ENCODE assay signal across 1 cellular context in the genomic region with DNA sequence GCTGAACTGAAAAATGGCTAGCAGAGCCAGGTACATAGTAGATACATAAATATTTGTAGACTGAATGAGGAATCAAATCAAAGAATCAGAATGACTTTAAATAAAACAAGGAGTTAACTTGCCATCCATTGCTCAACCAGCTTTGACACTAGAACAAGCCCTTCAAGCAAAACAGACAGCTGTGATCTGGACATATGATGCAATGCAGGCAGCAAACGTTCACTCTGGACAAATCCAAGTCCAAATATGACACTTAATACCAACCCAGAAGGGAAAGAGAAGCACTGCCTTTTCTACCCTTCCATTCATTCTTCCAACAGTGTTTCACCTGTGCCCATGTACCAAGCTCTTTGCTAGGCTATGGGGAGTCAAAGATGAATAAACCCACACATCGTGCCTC.
TF ChIP-seq lines count a peak whose summit lies in the region.

No MANE protein-coding gene starts in this region.

TF ChIP-seq in K562, 482 proteins besides CTCF, POLR2A, EP300 and RAD21 (continued from another document and continues in another):
- TF ChIP-seq, protein P1, sequence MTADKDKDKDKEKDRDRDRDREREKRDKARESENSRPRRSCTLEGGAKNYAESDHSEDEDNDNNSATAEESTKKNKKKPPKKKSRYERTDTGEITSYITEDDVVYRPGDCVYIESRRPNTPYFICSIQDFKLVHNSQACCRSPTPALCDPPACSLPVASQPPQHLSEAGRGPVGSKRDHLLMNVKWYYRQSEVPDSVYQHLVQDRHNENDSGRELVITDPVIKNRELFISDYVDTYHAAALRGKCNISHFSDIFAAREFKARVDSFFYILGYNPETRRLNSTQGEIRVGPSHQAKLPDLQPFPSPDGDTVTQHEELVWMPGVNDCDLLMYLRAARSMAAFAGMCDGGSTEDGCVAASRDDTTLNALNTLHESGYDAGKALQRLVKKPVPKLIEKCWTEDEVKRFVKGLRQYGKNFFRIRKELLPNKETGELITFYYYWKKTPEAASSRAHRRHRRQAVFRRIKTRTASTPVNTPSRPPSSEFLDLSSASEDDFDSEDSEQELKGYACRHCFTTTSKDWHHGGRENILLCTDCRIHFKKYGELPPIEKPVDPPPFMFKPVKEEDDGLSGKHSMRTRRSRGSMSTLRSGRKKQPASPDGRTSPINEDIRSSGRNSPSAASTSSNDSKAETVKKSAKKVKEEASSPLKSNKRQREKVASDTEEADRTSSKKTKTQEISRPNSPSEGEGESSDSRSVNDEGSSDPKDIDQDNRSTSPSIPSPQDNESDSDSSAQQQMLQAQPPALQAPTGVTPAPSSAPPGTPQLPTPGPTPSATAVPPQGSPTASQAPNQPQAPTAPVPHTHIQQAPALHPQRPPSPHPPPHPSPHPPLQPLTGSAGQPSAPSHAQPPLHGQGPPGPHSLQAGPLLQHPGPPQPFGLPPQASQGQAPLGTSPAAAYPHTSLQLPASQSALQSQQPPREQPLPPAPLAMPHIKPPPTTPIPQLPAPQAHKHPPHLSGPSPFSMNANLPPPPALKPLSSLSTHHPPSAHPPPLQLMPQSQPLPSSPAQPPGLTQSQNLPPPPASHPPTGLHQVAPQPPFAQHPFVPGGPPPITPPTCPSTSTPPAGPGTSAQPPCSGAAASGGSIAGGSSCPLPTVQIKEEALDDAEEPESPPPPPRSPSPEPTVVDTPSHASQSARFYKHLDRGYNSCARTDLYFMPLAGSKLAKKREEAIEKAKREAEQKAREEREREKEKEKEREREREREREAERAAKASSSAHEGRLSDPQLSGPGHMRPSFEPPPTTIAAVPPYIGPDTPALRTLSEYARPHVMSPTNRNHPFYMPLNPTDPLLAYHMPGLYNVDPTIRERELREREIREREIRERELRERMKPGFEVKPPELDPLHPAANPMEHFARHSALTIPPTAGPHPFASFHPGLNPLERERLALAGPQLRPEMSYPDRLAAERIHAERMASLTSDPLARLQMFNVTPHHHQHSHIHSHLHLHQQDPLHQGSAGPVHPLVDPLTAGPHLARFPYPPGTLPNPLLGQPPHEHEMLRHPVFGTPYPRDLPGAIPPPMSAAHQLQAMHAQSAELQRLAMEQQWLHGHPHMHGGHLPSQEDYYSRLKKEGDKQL (CRISPR knock-in tag; IDR thresholded peaks at IDR 0.05; ENCODE audit: borderline replicate concordance): no peak
- TF ChIP-seq NFIC (IDR thresholded peaks at IDR 0.05) (no peak), NCOA1 (IDR thresholded peaks at IDR 0.05; ENCODE audit: low read depth) (no peak), CEBPB (tag; IDR thresholded peaks at IDR 0.05) (peak; percentile 94), CEBPG (CRISPR knock-in tag; IDR thresholded peaks at IDR 0.05) (peak; percentile 90), CEBPG (tag; conservative IDR thresholded peaks at IDR 0.05 in 1 of 2, IDR thresholded peaks at IDR 0.05 in 1 of 2) (peak; percentile 93 to 96), MEIS2 (IDR thresholded peaks at IDR 0.05; ENCODE audit: partially characterized antibody) (peak; percentile 48), JUND (IDR thresholded peaks at IDR 0.05; ENCODE audit: borderline replicate concordance, low read depth, low read length) (peak; percentile 59; the same call in 1 of the 2 replicates), JUND (tag; IDR thresholded peaks at IDR 0.05; ENCODE audit: borderline replicate concordance, low read depth, low read length) (0 out of 3 replicates have a peak, but pooled peaks have one; percentile 17), ILF3 (IDR thresholded peaks at IDR 0.05; ENCODE audit: borderline replicate concordance) (no peak), HDAC1 (IDR thresholded peaks at IDR 0.05) (peak in 1 of 2 experiments; percentile 12; a peak in 1 of 4 replicates), CXXC5 (CRISPR knock-in tag; IDR thresholded peaks at IDR 0.05) (0 out of 2 replicates have a peak, but pooled peaks have one; percentile 29), MCM5 (IDR thresholded peaks at IDR 0.05; ENCODE audit: low read depth) (no peak), RAD51 (IDR thresholded peaks at IDR 0.05; ENCODE audit: borderline replicate concordance, low read depth) (no peak)
- TF ChIP-seq, protein P2, sequence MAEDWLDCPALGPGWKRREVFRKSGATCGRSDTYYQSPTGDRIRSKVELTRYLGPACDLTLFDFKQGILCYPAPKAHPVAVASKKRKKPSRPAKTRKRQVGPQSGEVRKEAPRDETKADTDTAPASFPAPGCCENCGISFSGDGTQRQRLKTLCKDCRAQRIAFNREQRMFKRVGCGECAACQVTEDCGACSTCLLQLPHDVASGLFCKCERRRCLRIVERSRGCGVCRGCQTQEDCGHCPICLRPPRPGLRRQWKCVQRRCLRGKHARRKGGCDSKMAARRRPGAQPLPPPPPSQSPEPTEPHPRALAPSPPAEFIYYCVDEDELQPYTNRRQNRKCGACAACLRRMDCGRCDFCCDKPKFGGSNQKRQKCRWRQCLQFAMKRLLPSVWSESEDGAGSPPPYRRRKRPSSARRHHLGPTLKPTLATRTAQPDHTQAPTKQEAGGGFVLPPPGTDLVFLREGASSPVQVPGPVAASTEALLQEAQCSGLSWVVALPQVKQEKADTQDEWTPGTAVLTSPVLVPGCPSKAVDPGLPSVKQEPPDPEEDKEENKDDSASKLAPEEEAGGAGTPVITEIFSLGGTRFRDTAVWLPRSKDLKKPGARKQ (CRISPR knock-in tag; IDR thresholded peaks at IDR 0.05): no peak
- TF ChIP-seq, protein P3, sequence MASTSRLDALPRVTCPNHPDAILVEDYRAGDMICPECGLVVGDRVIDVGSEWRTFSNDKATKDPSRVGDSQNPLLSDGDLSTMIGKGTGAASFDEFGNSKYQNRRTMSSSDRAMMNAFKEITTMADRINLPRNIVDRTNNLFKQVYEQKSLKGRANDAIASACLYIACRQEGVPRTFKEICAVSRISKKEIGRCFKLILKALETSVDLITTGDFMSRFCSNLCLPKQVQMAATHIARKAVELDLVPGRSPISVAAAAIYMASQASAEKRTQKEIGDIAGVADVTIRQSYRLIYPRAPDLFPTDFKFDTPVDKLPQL (IDR thresholded peaks at IDR 0.05; ENCODE audit: extremely low read depth, insufficient read length): no peak
- TF ChIP-seq, protein P4, sequence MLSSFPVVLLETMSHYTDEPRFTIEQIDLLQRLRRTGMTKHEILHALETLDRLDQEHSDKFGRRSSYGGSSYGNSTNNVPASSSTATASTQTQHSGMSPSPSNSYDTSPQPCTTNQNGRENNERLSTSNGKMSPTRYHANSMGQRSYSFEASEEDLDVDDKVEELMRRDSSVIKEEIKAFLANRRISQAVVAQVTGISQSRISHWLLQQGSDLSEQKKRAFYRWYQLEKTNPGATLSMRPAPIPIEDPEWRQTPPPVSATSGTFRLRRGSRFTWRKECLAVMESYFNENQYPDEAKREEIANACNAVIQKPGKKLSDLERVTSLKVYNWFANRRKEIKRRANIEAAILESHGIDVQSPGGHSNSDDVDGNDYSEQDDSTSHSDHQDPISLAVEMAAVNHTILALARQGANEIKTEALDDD (IDR thresholded peaks at IDR 0.05): no peak
- TF ChIP-seq, protein P5, sequence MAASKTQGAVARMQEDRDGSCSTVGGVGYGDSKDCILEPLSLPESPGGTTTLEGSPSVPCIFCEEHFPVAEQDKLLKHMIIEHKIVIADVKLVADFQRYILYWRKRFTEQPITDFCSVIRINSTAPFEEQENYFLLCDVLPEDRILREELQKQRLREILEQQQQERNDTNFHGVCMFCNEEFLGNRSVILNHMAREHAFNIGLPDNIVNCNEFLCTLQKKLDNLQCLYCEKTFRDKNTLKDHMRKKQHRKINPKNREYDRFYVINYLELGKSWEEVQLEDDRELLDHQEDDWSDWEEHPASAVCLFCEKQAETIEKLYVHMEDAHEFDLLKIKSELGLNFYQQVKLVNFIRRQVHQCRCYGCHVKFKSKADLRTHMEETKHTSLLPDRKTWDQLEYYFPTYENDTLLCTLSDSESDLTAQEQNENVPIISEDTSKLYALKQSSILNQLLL (CRISPR knock-in tag; IDR thresholded peaks at IDR 0.05; ENCODE audit: borderline replicate concordance): no peak
- TF ChIP-seq, protein P6, sequence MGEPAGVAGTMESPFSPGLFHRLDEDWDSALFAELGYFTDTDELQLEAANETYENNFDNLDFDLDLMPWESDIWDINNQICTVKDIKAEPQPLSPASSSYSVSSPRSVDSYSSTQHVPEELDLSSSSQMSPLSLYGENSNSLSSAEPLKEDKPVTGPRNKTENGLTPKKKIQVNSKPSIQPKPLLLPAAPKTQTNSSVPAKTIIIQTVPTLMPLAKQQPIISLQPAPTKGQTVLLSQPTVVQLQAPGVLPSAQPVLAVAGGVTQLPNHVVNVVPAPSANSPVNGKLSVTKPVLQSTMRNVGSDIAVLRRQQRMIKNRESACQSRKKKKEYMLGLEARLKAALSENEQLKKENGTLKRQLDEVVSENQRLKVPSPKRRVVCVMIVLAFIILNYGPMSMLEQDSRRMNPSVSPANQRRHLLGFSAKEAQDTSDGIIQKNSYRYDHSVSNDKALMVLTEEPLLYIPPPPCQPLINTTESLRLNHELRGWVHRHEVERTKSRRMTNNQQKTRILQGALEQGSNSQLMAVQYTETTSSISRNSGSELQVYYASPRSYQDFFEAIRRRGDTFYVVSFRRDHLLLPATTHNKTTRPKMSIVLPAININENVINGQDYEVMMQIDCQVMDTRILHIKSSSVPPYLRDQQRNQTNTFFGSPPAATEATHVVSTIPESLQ (CRISPR knock-in tag; IDR thresholded peaks at IDR 0.05): no peak
- TF ChIP-seq, protein P7, sequence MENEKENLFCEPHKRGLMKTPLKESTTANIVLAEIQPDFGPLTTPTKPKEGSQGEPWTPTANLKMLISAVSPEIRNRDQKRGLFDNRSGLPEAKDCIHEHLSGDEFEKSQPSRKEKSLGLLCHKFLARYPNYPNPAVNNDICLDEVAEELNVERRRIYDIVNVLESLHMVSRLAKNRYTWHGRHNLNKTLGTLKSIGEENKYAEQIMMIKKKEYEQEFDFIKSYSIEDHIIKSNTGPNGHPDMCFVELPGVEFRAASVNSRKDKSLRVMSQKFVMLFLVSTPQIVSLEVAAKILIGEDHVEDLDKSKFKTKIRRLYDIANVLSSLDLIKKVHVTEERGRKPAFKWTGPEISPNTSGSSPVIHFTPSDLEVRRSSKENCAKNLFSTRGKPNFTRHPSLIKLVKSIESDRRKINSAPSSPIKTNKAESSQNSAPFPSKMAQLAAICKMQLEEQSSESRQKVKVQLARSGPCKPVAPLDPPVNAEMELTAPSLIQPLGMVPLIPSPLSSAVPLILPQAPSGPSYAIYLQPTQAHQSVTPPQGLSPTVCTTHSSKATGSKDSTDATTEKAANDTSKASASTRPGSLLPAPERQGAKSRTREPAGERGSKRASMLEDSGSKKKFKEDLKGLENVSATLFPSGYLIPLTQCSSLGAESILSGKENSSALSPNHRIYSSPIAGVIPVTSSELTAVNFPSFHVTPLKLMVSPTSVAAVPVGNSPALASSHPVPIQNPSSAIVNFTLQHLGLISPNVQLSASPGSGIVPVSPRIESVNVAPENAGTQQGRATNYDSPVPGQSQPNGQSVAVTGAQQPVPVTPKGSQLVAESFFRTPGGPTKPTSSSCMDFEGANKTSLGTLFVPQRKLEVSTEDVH (IDR thresholded peaks at IDR 0.05; ENCODE audit: low read depth, partially characterized antibody): no peak
- TF ChIP-seq, protein P8, sequence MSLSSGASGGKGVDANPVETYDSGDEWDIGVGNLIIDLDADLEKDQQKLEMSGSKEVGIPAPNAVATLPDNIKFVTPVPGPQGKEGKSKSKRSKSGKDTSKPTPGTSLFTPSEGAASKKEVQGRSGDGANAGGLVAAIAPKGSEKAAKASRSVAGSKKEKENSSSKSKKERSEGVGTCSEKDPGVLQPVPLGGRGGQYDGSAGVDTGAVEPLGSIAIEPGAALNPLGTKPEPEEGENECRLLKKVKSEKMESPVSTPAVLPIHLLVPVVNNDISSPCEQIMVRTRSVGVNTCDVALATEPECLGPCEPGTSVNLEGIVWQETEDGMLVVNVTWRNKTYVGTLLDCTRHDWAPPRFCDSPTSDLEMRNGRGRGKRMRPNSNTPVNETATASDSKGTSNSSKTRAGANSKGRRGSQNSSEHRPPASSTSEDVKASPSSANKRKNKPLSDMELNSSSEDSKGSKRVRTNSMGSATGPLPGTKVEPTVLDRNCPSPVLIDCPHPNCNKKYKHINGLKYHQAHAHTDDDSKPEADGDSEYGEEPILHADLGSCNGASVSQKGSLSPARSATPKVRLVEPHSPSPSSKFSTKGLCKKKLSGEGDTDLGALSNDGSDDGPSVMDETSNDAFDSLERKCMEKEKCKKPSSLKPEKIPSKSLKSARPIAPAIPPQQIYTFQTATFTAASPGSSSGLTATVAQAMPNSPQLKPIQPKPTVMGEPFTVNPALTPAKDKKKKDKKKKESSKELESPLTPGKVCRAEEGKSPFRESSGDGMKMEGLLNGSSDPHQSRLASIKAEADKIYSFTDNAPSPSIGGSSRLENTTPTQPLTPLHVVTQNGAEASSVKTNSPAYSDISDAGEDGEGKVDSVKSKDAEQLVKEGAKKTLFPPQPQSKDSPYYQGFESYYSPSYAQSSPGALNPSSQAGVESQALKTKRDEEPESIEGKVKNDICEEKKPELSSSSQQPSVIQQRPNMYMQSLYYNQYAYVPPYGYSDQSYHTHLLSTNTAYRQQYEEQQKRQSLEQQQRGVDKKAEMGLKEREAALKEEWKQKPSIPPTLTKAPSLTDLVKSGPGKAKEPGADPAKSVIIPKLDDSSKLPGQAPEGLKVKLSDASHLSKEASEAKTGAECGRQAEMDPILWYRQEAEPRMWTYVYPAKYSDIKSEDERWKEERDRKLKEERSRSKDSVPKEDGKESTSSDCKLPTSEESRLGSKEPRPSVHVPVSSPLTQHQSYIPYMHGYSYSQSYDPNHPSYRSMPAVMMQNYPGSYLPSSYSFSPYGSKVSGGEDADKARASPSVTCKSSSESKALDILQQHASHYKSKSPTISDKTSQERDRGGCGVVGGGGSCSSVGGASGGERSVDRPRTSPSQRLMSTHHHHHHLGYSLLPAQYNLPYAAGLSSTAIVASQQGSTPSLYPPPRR (CRISPR knock-in tag; IDR thresholded peaks at IDR 0.05; ENCODE audit: borderline replicate concordance): no peak
- TF ChIP-seq, protein P9, sequence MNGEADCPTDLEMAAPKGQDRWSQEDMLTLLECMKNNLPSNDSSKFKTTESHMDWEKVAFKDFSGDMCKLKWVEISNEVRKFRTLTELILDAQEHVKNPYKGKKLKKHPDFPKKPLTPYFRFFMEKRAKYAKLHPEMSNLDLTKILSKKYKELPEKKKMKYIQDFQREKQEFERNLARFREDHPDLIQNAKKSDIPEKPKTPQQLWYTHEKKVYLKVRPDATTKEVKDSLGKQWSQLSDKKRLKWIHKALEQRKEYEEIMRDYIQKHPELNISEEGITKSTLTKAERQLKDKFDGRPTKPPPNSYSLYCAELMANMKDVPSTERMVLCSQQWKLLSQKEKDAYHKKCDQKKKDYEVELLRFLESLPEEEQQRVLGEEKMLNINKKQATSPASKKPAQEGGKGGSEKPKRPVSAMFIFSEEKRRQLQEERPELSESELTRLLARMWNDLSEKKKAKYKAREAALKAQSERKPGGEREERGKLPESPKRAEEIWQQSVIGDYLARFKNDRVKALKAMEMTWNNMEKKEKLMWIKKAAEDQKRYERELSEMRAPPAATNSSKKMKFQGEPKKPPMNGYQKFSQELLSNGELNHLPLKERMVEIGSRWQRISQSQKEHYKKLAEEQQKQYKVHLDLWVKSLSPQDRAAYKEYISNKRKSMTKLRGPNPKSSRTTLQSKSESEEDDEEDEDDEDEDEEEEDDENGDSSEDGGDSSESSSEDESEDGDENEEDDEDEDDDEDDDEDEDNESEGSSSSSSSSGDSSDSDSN (IDR thresholded peaks at IDR 0.05; ENCODE audit: borderline replicate concordance in 1 of 2, low read depth in 2 of 2, low read length in 2 of 2): no peak
- TF ChIP-seq, protein P10, sequence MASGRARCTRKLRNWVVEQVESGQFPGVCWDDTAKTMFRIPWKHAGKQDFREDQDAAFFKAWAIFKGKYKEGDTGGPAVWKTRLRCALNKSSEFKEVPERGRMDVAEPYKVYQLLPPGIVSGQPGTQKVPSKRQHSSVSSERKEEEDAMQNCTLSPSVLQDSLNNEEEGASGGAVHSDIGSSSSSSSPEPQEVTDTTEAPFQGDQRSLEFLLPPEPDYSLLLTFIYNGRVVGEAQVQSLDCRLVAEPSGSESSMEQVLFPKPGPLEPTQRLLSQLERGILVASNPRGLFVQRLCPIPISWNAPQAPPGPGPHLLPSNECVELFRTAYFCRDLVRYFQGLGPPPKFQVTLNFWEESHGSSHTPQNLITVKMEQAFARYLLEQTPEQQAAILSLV (tag; IDR thresholded peaks at IDR 0.05): peak; percentile 62; the same call in 1 of the 2 replicates
